14 cellular contexts compared by ENCODE assay signal in genomic region chr16:85093705-85094104, GRCh38. TPM values are rescaled to one million over a fixed set of nuclear protein-coding genes. Genes with fewer than 3 reads are reported as not detected.
DNase-seq lines count a peak whose midpoint lies in the region; ATAC-seq and TF ChIP-seq lines count a peak whose summit lies in the region.
"Had no signal": no experiment of that assay in that cellular context is flagged by ENCODE, and none has a peak within 500 bp of the region (broad histone marks: within the 10 kb centered on the region; RNA-seq: fewer than 3 reads in every experiment).

No MANE protein-coding gene starts in this region.

- POLR2A ChIA-PET in CD8-positive, alpha-beta T cell (lab: Charles Lee), result no interaction called here
- POLR2A ChIA-PET in IMR-90 (lab: Charles Lee; ENCODE audit: unreplicated experiment), result no interaction called here

- H3K4ac ChIP-seq in IMR-90 (ENCODE audit: low read depth, low read length), result no peak overlapping the region

- H3K4me2 ChIP-seq in BLaER1 (peak overlapping the region; percentile 77), IMR-90 (ENCODE audit: low read depth, low read length) (no peak overlapping the region)
- H3K4me2 ChIP-seq: GM23338 had no signal

- intact Hi-C loops in CD8-positive, alpha-beta T cell (cut with DNase I, micrococcal nuclease), result no loop called here
- intact Hi-C loops in IMR-90 (cut with micrococcal nuclease), result no loop called here

- no peak overlapping the region for H2AK9ac ChIP-seq in IMR-90 (replicated peaks; ENCODE audit: low read depth, low read length, poor library complexity)

- H3K9ac ChIP-seq in BLaER1, result no peak overlapping the region
- no peak overlapping the region for H3K9ac ChIP-seq in IMR-90 (ENCODE audit: low read depth, low read length)
- no peak overlapping the region for H3K9ac ChIP-seq in endodermal cell (ENCODE audit: extremely low read depth, low read length, poor library complexity, severe bottlenecking)

- H2BK5ac ChIP-seq in IMR-90 (ENCODE audit: low read depth, low read length, poor library complexity, severe bottlenecking), result no peak overlapping the region

- H3K27ac ChIP-seq in BLaER1 (no peak overlapping the region), IMR-90 (ENCODE audit: insufficient read depth, low read length) (no peak overlapping the region), endodermal cell (ENCODE audit: low read depth, low read length) (no peak overlapping the region)
- no peak overlapping the region for H3K27ac ChIP-seq in CD8-positive, alpha-beta T cell (ENCODE audit: low read depth, low read length)

- H4K20me1 ChIP-seq in BLaER1 (no peaks in the 10 kb centered on the region), IMR-90 (ENCODE audit: insufficient read depth, low read length) (no peaks in the 10 kb centered on the region)

- WGBS in IMR-90 (ENCODE audit: extremely low coverage in 2 of 2, insufficient read length in 1 of 2), 2 experiments, result 88% methylated on average over 8 of the region's 13 CpGs; no CpG with 5 or more reads in 1 of the 2 experiments
- 92 to 94% methylated on average over 11 to 13 of the region's 13 CpGs for WGBS in endodermal cell (ENCODE audit: insufficient coverage in 1 of 2, insufficient read length in 1 of 2), 2 experiments

- H3K9me3 Mint-ChIP-seq in CD8-positive, alpha-beta T cell, result no peaks in the 10 kb centered on the region
- H3K9me3 Mint-ChIP-seq in endodermal cell, result no peaks in the 10 kb centered on the region
- H3K9me3 Mint-ChIP-seq: CD4-positive, CD25-positive, alpha-beta regulatory T cell; GM23338; H9; HFFc6; IgD-negative memory B cell had no signal

- 0 out of 2 replicates have a peak, but pooled peaks cover 5% of the 10 kb centered on the region for H3K27me3 ChIP-seq in BLaER1
- peaks cover 3% of the 10 kb centered on the region for H3K27me3 ChIP-seq in CD8-positive, alpha-beta T cell (ENCODE audit: insufficient read depth, low read length)
- H3K27me3 ChIP-seq in IMR-90 (ENCODE audit: control insufficient read depth, insufficient read depth, low read length), result peaks cover 37% of the 10 kb centered on the region
- H3K27me3 ChIP-seq in endodermal cell (ENCODE audit: control insufficient read depth, insufficient read depth, low read length, poor library complexity, severe bottlenecking), result no peaks in the 10 kb centered on the region

- peaks cover 70% of the 10 kb centered on the region for H3K4me1 ChIP-seq in BLaER1
- no peaks in the 10 kb centered on the region for H3K4me1 ChIP-seq in CD8-positive, alpha-beta T cell (ENCODE audit: insufficient read depth, low read length)
- no peaks in the 10 kb centered on the region for H3K4me1 ChIP-seq in IMR-90 (ENCODE audit: control insufficient read depth, insufficient read depth, low read length)
- peaks cover 2% of the 10 kb centered on the region for H3K4me1 ChIP-seq in endodermal cell (ENCODE audit: control insufficient read depth, insufficient read depth, low read length)

- no peak overlapping the region for H3K4me3 Mint-ChIP-seq in CD8-positive, alpha-beta T cell
- H3K4me3 Mint-ChIP-seq in endodermal cell, result no peak overlapping the region
- H3K4me3 Mint-ChIP-seq: CD4-positive, CD25-positive, alpha-beta regulatory T cell; GM23338; H9; HFFc6; IgD-negative memory B cell had no signal

- H3K36me3 ChIP-seq in BLaER1 (no peaks in the 10 kb centered on the region), IMR-90 (ENCODE audit: control insufficient read depth, insufficient read depth, low read length) (no peaks in the 10 kb centered on the region; the same call in 1 of the 2 replicates), endodermal cell (ENCODE audit: control insufficient read depth, insufficient read depth, low read length) (no peaks in the 10 kb centered on the region)
- H3K36me3 ChIP-seq in CD8-positive, alpha-beta T cell (ENCODE audit: insufficient read depth, low read length), result no peaks in the 10 kb centered on the region

- no peak for TF ChIP-seq POLR2A in IMR-90 (IDR thresholded peaks at IDR 0.05; ENCODE audit: low read depth, low read length)

- H3K9me1 ChIP-seq in IMR-90 (ENCODE audit: insufficient read depth, low read length), result no peaks in the 10 kb centered on the region; the same call in 1 of the 2 replicates

- H3K18ac ChIP-seq in IMR-90 (ENCODE audit: low read depth, low read length), result no peak overlapping the region

- no peak overlapping the region for H4K5ac ChIP-seq in IMR-90 (ENCODE audit: low read depth, low read length)

- H3K23ac ChIP-seq in IMR-90 (ENCODE audit: low read depth, low read length), result no peak overlapping the region

- no peak overlapping the region for H2AFZ ChIP-seq in IMR-90 (replicated peaks; ENCODE audit: low read length, poor library complexity)
- H2AFZ ChIP-seq: GM23338 had no signal

- no peak overlapping the region for H4K8ac ChIP-seq in IMR-90 (ENCODE audit: low read depth in 2 of 2, low read length in 2 of 2)

- H3K9me3 ChIP-seq in BLaER1 (no peaks in the 10 kb centered on the region), IMR-90 (ENCODE audit: control insufficient read depth, insufficient read depth, low read length) (no peaks in the 10 kb centered on the region), endodermal cell (ENCODE audit: control insufficient read depth, low read length) (no peaks in the 10 kb centered on the region)
- no peaks in the 10 kb centered on the region for H3K9me3 ChIP-seq in CD8-positive, alpha-beta T cell (ENCODE audit: low read length)

- peaks cover 17% of the 10 kb centered on the region for H3K4me1 Mint-ChIP-seq in CD8-positive, alpha-beta T cell (ENCODE audit: low read depth)
- no peaks in the 10 kb centered on the region for H3K4me1 Mint-ChIP-seq in endodermal cell
- H3K4me1 Mint-ChIP-seq: CD4-positive, CD25-positive, alpha-beta regulatory T cell; IgD-negative memory B cell had no signal

- H2BK20ac ChIP-seq in IMR-90 (ENCODE audit: low read depth, low read length), result no peak overlapping the region

- no peak overlapping the region for H2BK15ac ChIP-seq in IMR-90 (ENCODE audit: low read depth, low read length)

- H2BK120ac ChIP-seq in IMR-90 (ENCODE audit: low read depth, low read length), result no peak overlapping the region

- H3K36me3 Mint-ChIP-seq in CD8-positive, alpha-beta T cell, result peaks cover 16% of the 10 kb centered on the region
- H3K36me3 Mint-ChIP-seq in endodermal cell (ENCODE audit: low read depth), result no peaks in the 10 kb centered on the region
- H3K36me3 Mint-ChIP-seq: CD4-positive, CD25-positive, alpha-beta regulatory T cell; IgD-negative memory B cell had no signal

- TSS peak; percentile 39 for BruUV-seq in IMR-90 (replicated peaks; lab: Mats Ljungman, UMichigan)

- CTCF ChIA-PET in CD8-positive, alpha-beta T cell (lab: Charles Lee), result no interaction called here
- CTCF ChIA-PET in IMR-90 (lab: Yijun Ruan, JAX), result no interaction called here

- DNase-seq in CD8-positive, alpha-beta T cell, result no peak
- DNase-seq in IMR-90 (no peak), endodermal cell (no peak), occipital lobe (lab: John Stamatoyannopoulos, UW) (no peak), NCI-H187 treated with DMSO at 0.1 percent for 48 hours (lab: John Stamatoyannopoulos, UW) (no peak), HK-2 (ENCODE audit: unreplicated experiment) (no peak)
- DNase-seq: CD4-positive, CD25-positive, alpha-beta regulatory T cell; DMS79; H9; HFFc6 had no signal

- H3K4me3 ChIP-seq in BLaER1 (no peak overlapping the region), IMR-90 (ENCODE audit: insufficient read depth, low read depth, low read length) (no peak overlapping the region), endodermal cell (ENCODE audit: low read length) (no peak overlapping the region)
- H3K4me3 ChIP-seq in CD8-positive, alpha-beta T cell (ENCODE audit: low read depth, low read length), result no peak overlapping the region
- H3K4me3 ChIP-seq: GM23338 had no signal

- no peaks in the 10 kb centered on the region for H3K79me1 ChIP-seq in IMR-90 (ENCODE audit: low read depth in 1 of 2, low read length in 2 of 2)

- no peak overlapping the region for H3K14ac ChIP-seq in IMR-90 (replicated peaks; ENCODE audit: low read depth, low read length)

- in situ Hi-C loops in IMR-90 (cut with MboI; ENCODE audit: low sequenced_read_pairs), result no loop called here

- no peaks in the 10 kb centered on the region for H3K27me3 Mint-ChIP-seq in CD8-positive, alpha-beta T cell (ENCODE audit: low read depth)
- H3K27me3 Mint-ChIP-seq in endodermal cell (ENCODE audit: insufficient read depth), result no peaks in the 10 kb centered on the region
- H3K27me3 Mint-ChIP-seq: IgD-negative memory B cell had no signal

- dilution Hi-C loops in IMR-90 (cut with HindIII; ENCODE audit: low sequenced_read_pairs, unreplicated experiment), result no loop called here

- peak overlapping the region; percentile 37 for H3K27ac Mint-ChIP-seq in CD8-positive, alpha-beta T cell
- no peak overlapping the region for H3K27ac Mint-ChIP-seq in endodermal cell
- H3K27ac Mint-ChIP-seq: CD4-positive, CD25-positive, alpha-beta regulatory T cell; GM23338; HFFc6; IgD-negative memory B cell had no signal

- TF ChIP-seq RAD21 in IMR-90 (IDR thresholded peaks at IDR 0.05; ENCODE audit: low read length), result no peak

- no peak for ATAC-seq in CD8-positive, alpha-beta T cell
- no peak for ATAC-seq in IMR-90 (ENCODE audit: low read depth)
- ATAC-seq: GM23338 had no signal

- no peak overlapping the region for H4K91ac ChIP-seq in IMR-90 (ENCODE audit: insufficient read depth, low read depth, low read length)

- H2AK5ac ChIP-seq in IMR-90 (ENCODE audit: low read depth, low read length), result no peak overlapping the region

- H3K56ac ChIP-seq in IMR-90 (ENCODE audit: extremely low read depth, insufficient read depth, low read length), result no peak overlapping the region

- TF ChIP-seq CTCF in CD8-positive, alpha-beta T cell (IDR thresholded peaks at IDR 0.05), result no peak
- TF ChIP-seq CTCF in IMR-90 (conservative IDR thresholded peaks at IDR 0.05; ENCODE audit: low read depth, low read length) (no peak), endodermal cell (conservative IDR thresholded peaks at IDR 0.05) (peak; percentile 20)

TF ChIP-seq in IMR-90, 13 proteins besides CTCF, POLR2A, EP300 and RAD21 (continues in another document):
- TF ChIP-seq MXI1 (IDR thresholded peaks at IDR 0.05; ENCODE audit: borderline replicate concordance, low read depth, low read length) (no peak), RCOR1 (IDR thresholded peaks at IDR 0.05; ENCODE audit: insufficient replicate concordance, low read length) (no peak), CEBPB (IDR thresholded peaks at IDR 0.05; ENCODE audit: low read depth, low read length) (no peak), SMC3 (IDR thresholded peaks at IDR 0.05; ENCODE audit: low read depth, low read length) (no peak), MAZ (IDR thresholded peaks at IDR 0.05; ENCODE audit: borderline replicate concordance, low read depth, low read length) (no peak), MAFK (IDR thresholded peaks at IDR 0.05; ENCODE audit: low read depth, low read length) (no peak), NFE2L2 (IDR thresholded peaks at IDR 0.05; ENCODE audit: low read depth, low read length) (no peak)

RNA-seq across cellular contexts. Expression of gene CIBAR2, which starts 18.6 kb away (rescaled TPM):
- not detected for total RNA-seq in CD8-positive, alpha-beta T cell
- total RNA-seq in IMR-90 (2012; rRNA removed) (0.18 TPM in 1 of 2 replicates, not detected in the other), endodermal cell (not detected), occipital lobe (not detected)
- polyA plus RNA-seq in IMR-90 (2012; rRNA removed), result 0.16 and 0.24 TPM in 2 replicates
- polyA plus RNA-seq in IMR-90 (2012; cell fraction: cytosol; rRNA removed), result not detected in 2 replicates
- 2.0 and 3.7 TPM in 2 replicates for polyA plus RNA-seq in IMR-90 (2012; cell fraction: nucleus; rRNA removed; ENCODE audit: low replicate concordance)
- polyA plus RNA-seq in endodermal cell (2013, experiment 1 of 2), result 0.25 TPM
- not detected for polyA plus RNA-seq in endodermal cell (2013, experiment 2 of 2)
- total RNA-seq: A673; CD4-positive, CD25-positive, alpha-beta regulatory T cell; GM23338; H9; HFFc6 had no signal
- polyA plus RNA-seq: CD4-positive, CD25-positive, alpha-beta regulatory T cell; GM23338; IgD-negative memory B cell had no signal
